8 cellular contexts compared by ENCODE assay signal in the genomic region with DNA sequence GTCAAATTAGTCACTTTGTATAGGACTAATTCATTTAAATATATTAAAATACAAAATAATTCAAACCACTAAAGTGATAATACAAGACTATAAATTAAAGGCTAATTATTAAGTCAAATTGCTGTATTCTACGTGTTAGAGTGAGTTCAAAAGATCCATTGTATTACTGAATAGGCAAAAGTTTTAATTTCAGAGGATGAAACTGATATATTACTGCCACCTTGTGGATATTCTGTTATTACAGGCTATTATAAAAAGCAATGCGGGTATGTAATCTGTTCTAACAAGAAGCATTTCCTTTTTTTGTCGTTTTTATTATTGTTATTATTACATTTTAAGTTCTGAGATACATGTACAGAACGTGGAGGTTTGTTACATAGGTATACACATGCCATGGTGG.
A peak's percentile ranks its signal among the peaks of the same experiment; 100 is the strongest.
DNase-seq lines count a peak whose midpoint lies in the region; ATAC-seq and TF ChIP-seq lines count a peak whose summit lies in the region.
"Not testable (repeated sequence)": the region's sequence is repeated elsewhere in the genome, so short reads cannot be mapped to it uniquely, and the experiment has no call there.

No MANE protein-coding gene starts in this region.

- not testable (repeated sequence) for H3K27ac ChIP-seq in H9 (ENCODE audit: insufficient read length, low read depth, low read length); Peyer's patch; esophagus squamous epithelium; liver (ENCODE audit: low read depth in 1 of 2, low read length in 2 of 2); thoracic aorta

- H2AFZ ChIP-seq in H9 (ENCODE audit: low read length) = not testable (repeated sequence)

- intact Hi-C loops in esophagus squamous epithelium (cut with DNase I) = not testable (repeated sequence)

- H4K20me1 ChIP-seq in H9 (ENCODE audit: control insufficient read depth, insufficient read depth, insufficient read length) = not testable (repeated sequence)

- H3K4me3 Mint-ChIP-seq in H9; brain; osteocyte (ENCODE audit: unreplicated experiment): not testable (repeated sequence)

- H2BK15ac ChIP-seq in H9 (ENCODE audit: low read depth, low read length) = not testable (repeated sequence)

- H3K27me3 Mint-ChIP-seq in H9 (ENCODE audit: low read depth); brain; osteocyte (ENCODE audit: unreplicated experiment): not testable (repeated sequence)

- peaks cover 26 to 31% of the 10 kb centered on the region in 2 experiments for H3K9me3 Mint-ChIP-seq in H9
- not testable (repeated sequence) for H3K9me3 Mint-ChIP-seq in brain; osteocyte (ENCODE audit: unreplicated experiment)

- not testable (repeated sequence) for H3K4ac ChIP-seq in H9 (ENCODE audit: low read depth, low read length)

- H3K4me3 ChIP-seq in AG10803 (ENCODE audit: low read length); Peyer's patch; esophagus squamous epithelium; liver (ENCODE audit: low read depth in 1 of 3, low read length in 3 of 3); thoracic aorta: not testable (repeated sequence)

- not testable (repeated sequence) for H2BK20ac ChIP-seq in H9 (ENCODE audit: low read depth, low read length, poor library complexity, severe bottlenecking)

- ATAC-seq in thoracic aorta (ENCODE audit: insufficient number of reproducible peaks, low FRiP score, low read depth) = not testable (repeated sequence)

- H3K18ac ChIP-seq in H9 (ENCODE audit: insufficient read length, low read depth, low read length) = not testable (repeated sequence)

- not testable (repeated sequence) for H3K23ac ChIP-seq in H9 (ENCODE audit: insufficient read length, low read depth, low read length)

- not testable (repeated sequence) for H3K9me3 ChIP-seq in H9 (ENCODE audit: control insufficient read depth, low read depth, low read length); Peyer's patch; esophagus squamous epithelium; liver (ENCODE audit: control insufficient read depth in 4 of 4, low read length in 3 of 4); thoracic aorta

- peak; percentile 35 to 46 for TF ChIP-seq RAD21 in liver (IDR thresholded peaks at IDR 0.05)

- H3K27me3 ChIP-seq in H9 (ENCODE audit: insufficient read depth, low read length); Peyer's patch; esophagus squamous epithelium; liver (ENCODE audit: control insufficient read depth in 4 of 4, insufficient read depth in 4 of 4, low read length in 3 of 4); thoracic aorta (replicated peaks; ENCODE audit: insufficient read depth): not testable (repeated sequence)

- H3K27ac Mint-ChIP-seq in H9; brain; osteocyte (ENCODE audit: unreplicated experiment): not testable (repeated sequence)

- H2BK120ac ChIP-seq in H9 (ENCODE audit: low read depth, low read length, poor library complexity, severe bottlenecking) = not testable (repeated sequence)

- H3T11ph ChIP-seq in H9 (ENCODE audit: low read length) = not testable (repeated sequence)

- not testable (repeated sequence) for H2AK5ac ChIP-seq in H9 (ENCODE audit: insufficient read length, low read length)

- not testable (repeated sequence) for H3K79me2 ChIP-seq in H9 (ENCODE audit: insufficient read depth, low read length)

- not testable (repeated sequence) for H4K8ac ChIP-seq in H9 (replicated peaks; ENCODE audit: insufficient read length, low read depth, low read length)

- not testable (repeated sequence) for H3K36me3 ChIP-seq in Peyer's patch; esophagus squamous epithelium; liver (ENCODE audit: control insufficient read depth in 4 of 4, insufficient read depth in 3 of 4, low read depth in 1 of 4, low read length in 3 of 4); thoracic aorta

- H3K56ac ChIP-seq in H9 (ENCODE audit: insufficient read length, low read depth, low read length) = not testable (repeated sequence)

- TF ChIP-seq POLR2A in Peyer's patch (IDR thresholded peaks at IDR 0.05); esophagus squamous epithelium (IDR thresholded peaks at IDR 0.05): not testable (repeated sequence)

- no CpG with 5 or more reads among the region's 4 CpGs for WGBS in H9 (ENCODE audit: extremely low coverage, insufficient read length, low lambda C conversion rate)
- WGBS in esophagus squamous epithelium, 2 donors = 1% methylated on average over 4 of the region's 4 CpGs
- WGBS in liver = under 1% methylated on average over 4 of the region's 4 CpGs

- H3K23me2 ChIP-seq in H9 (ENCODE audit: insufficient read length, low read depth, low read length, poor library complexity, severe bottlenecking) = not testable (repeated sequence)

- not testable (repeated sequence) for H3K4me1 ChIP-seq in H9 (ENCODE audit: insufficient read depth, low read length); Peyer's patch; esophagus squamous epithelium; liver (ENCODE audit: control insufficient read depth in 4 of 4, insufficient read depth in 4 of 4, low read length in 3 of 4); thoracic aorta (ENCODE audit: control insufficient read depth in 1 of 2, low read depth in 2 of 2)

- H3K9ac ChIP-seq in H9 (ENCODE audit: extremely low read depth, insufficient read length, low read length); liver (ENCODE audit: low read depth in 1 of 2, low read length in 2 of 2): not testable (repeated sequence)

- not testable (repeated sequence) for H2BK5ac ChIP-seq in H9 (ENCODE audit: insufficient read length, low read length)

- not testable (repeated sequence) for H4K91ac ChIP-seq in H9 (ENCODE audit: insufficient read length, low read depth, low read length)

- not testable (repeated sequence) for DNase-seq in AG10803 (ENCODE audit: low read depth); H9; Peyer's patch; esophagus squamous epithelium (lab: John Stamatoyannopoulos, UW); osteocyte (ENCODE audit: extremely low spot score, unreplicated experiment); thoracic aorta (ENCODE audit: low spot score)

- not testable (repeated sequence) for H3K4me1 Mint-ChIP-seq in H9; brain; osteocyte (ENCODE audit: unreplicated experiment)

- H3K79me1 ChIP-seq in H9 (ENCODE audit: insufficient read depth, low read depth, low read length, poor library complexity, severe bottlenecking) = not testable (repeated sequence)

- H3K4me2 ChIP-seq in H9 (ENCODE audit: insufficient read depth, insufficient read length, low read length) = not testable (repeated sequence)

- TF ChIP-seq CTCF in AG10803 (conservative IDR thresholded peaks at IDR 0.05; ENCODE audit: low read length) (peak; percentile 24; the same call in 1 of the 2 replicates), H9 (conservative IDR thresholded peaks at IDR 0.05) (peak; percentile 63), Peyer's patch (IDR thresholded peaks at IDR 0.05) (peak in 5 of 6 experiments; percentile 36 to 40 (median 37)), brain (conservative IDR thresholded peaks at IDR 0.05) (peak; percentile 24 to 49), esophagus squamous epithelium (IDR thresholded peaks at IDR 0.05) (peak in 4 of 6 experiments; percentile 22 to 53 (median 40)), osteocyte (IDR thresholded peaks at IDR 0.05) (peak; percentile 52), thoracic aorta (IDR thresholded peaks at IDR 0.05) (peak; percentile 46)
- TF ChIP-seq CTCF in liver (IDR thresholded peaks at IDR 0.05; ENCODE audit: low read depth, low read length, missing input control) = not testable (repeated sequence)

- H4K5ac ChIP-seq in H9 (ENCODE audit: insufficient read length, low read depth, low read length) = not testable (repeated sequence)

- not testable (repeated sequence) for H3K14ac ChIP-seq in H9 (ENCODE audit: insufficient read depth, low read length)

- H2BK12ac ChIP-seq in H9 (ENCODE audit: insufficient read length, low read depth, low read length) = not testable (repeated sequence)

- not testable (repeated sequence) for H3K36me3 Mint-ChIP-seq in H9 (ENCODE audit: insufficient read depth in 1 of 3, low read depth in 3 of 3); brain; osteocyte (ENCODE audit: unreplicated experiment)
